In genomic region chr7:103989785-103990775, GRCh38 we compare ENCODE assay signal across 8 cellular contexts. TPM values are rescaled to one million over a fixed set of nuclear protein-coding genes. Genes with fewer than 3 reads are reported as not detected.
A peak's percentile ranks its signal among the peaks of the same experiment; 100 is the strongest.
DNase-seq lines count a peak whose midpoint lies in the region; ATAC-seq and TF ChIP-seq lines count a peak whose summit lies in the region.

No MANE protein-coding gene starts in this region.

- DNase-seq in NCI-H1105 (lab: John Stamatoyannopoulos, UW), result peak; percentile 28
- peak; percentile 3 for DNase-seq in activated CD8-positive, alpha-beta T cell treated with anti-CD3 and anti-CD28 coated beads for 36 hours
- no peak for DNase-seq in right atrium auricular region (ENCODE audit: low spot score)
- DNase-seq in sigmoid colon, result no peak

- H3K9me3 ChIP-seq in ES-I3 (ENCODE audit: control insufficient read depth, insufficient read depth, low read length), result no peaks in the 10 kb centered on the region
- H3K9me3 ChIP-seq in right atrium auricular region, result no peaks in the 10 kb centered on the region
- H3K9me3 ChIP-seq in sigmoid colon, result no peaks in the 10 kb centered on the region

- 0 out of 2 replicates have a peak, but pooled peaks cover 2% of the 10 kb centered on the region for H3K4me1 ChIP-seq in ES-I3 (ENCODE audit: insufficient read depth, low read length)
- peaks cover 0 to 23% of the 10 kb centered on the region in 2 donors for H3K4me1 ChIP-seq in right atrium auricular region
- H3K4me1 ChIP-seq in sigmoid colon, result peaks cover 0 to 20% (median 18%) of the 10 kb centered on the region in 4 donors

- intact Hi-C loops in activated CD8-positive, alpha-beta T cell treated with anti-CD3 and anti-CD28 coated beads for 36 hours (cut with micrococcal nuclease), result no loop called here
- intact Hi-C loops in sigmoid colon (cut with DNase I), result no loop called here

- no peaks in the 10 kb centered on the region for H3K36me3 Mint-ChIP-seq in activated CD8-positive, alpha-beta T cell treated with anti-CD3 and anti-CD28 coated beads for 36 hours (ENCODE audit: low read depth)

- H3K9ac ChIP-seq in ES-I3 (ENCODE audit: low read depth, low read length), result peak overlapping the region; percentile 52

- 2% methylated on average over 82 of the region's 82 CpGs for WGBS in sigmoid colon, 2 donors

- H3K27me3 ChIP-seq in right atrium auricular region (peaks cover 7 to 11% of the 10 kb centered on the region in 2 donors), sigmoid colon (peaks cover 4 to 49% (median 23%) of the 10 kb centered on the region in 3 donors)

- H3K27ac ChIP-seq in right atrium auricular region, result no peak overlapping the region
- H3K27ac ChIP-seq in sigmoid colon, result no peak overlapping the region

- ATAC-seq in activated CD8-positive, alpha-beta T cell treated with anti-CD3 and anti-CD28 coated beads for 36 hours, result no peak
- ATAC-seq in HG03159 (IDR thresholded peaks at IDR 0.05; ENCODE audit: unreplicated experiment), result no peak
- no peak for ATAC-seq in HG03135 (IDR thresholded peaks at IDR 0.05; ENCODE audit: unreplicated experiment)
- ATAC-seq in HG03520 (IDR thresholded peaks at IDR 0.05; ENCODE audit: unreplicated experiment), result no peak

- H3K27ac Mint-ChIP-seq in activated CD8-positive, alpha-beta T cell treated with anti-CD3 and anti-CD28 coated beads for 36 hours, result no peak overlapping the region

- no peak for TF ChIP-seq EP300 in sigmoid colon (IDR thresholded peaks at IDR 0.05)

- H3K9me3 Mint-ChIP-seq in activated CD8-positive, alpha-beta T cell treated with anti-CD3 and anti-CD28 coated beads for 36 hours, result no peaks in the 10 kb centered on the region

- CTCF ChIA-PET in activated CD8-positive, alpha-beta T cell treated with anti-CD3 and anti-CD28 coated beads for 36 hours (lab: Charles Lee), result no interaction called here

- peaks cover 41% of the 10 kb centered on the region for H3K27me3 Mint-ChIP-seq in activated CD8-positive, alpha-beta T cell treated with anti-CD3 and anti-CD28 coated beads for 36 hours

- no peak for TF ChIP-seq CTCF in activated CD8-positive, alpha-beta T cell treated with anti-CD3 and anti-CD28 coated beads for 36 hours (IDR thresholded peaks at IDR 0.05)
- TF ChIP-seq CTCF in right atrium auricular region (IDR thresholded peaks at IDR 0.05) (no peak), sigmoid colon (IDR thresholded peaks at IDR 0.05) (no peak)

- H3K36me3 ChIP-seq in ES-I3 (ENCODE audit: insufficient read depth, low read length) (no peaks in the 10 kb centered on the region), right atrium auricular region (no peaks in the 10 kb centered on the region), sigmoid colon (no peaks in the 10 kb centered on the region)

- peak overlapping the region; percentile 24 for H3K4me3 Mint-ChIP-seq in activated CD8-positive, alpha-beta T cell treated with anti-CD3 and anti-CD28 coated beads for 36 hours

- H3K4me3 ChIP-seq in right atrium auricular region, result peak overlapping the region; percentile 27 to 51
- peak overlapping the region; percentile 27 to 54 (median 44) for H3K4me3 ChIP-seq in sigmoid colon

- POLR2A ChIA-PET in activated CD8-positive, alpha-beta T cell treated with anti-CD3 and anti-CD28 coated beads for 36 hours (lab: Charles Lee), result no interaction called here

- TF ChIP-seq POLR2A in sigmoid colon (IDR thresholded peaks at IDR 0.05), result no peak

- H3K4me1 Mint-ChIP-seq in activated CD8-positive, alpha-beta T cell treated with anti-CD3 and anti-CD28 coated beads for 36 hours (ENCODE audit: low read depth), result peaks cover 5% of the 10 kb centered on the region

RNA-seq across cellular contexts. Expression of gene RELN, which starts 0.6 kb away (rescaled TPM):
- total RNA-seq in activated CD8-positive, alpha-beta T cell treated with anti-CD3 and anti-CD28 coated beads for 36 hours, result not detected
- total RNA-seq in right atrium auricular region (1 to 10 TPM; 6.9 to 8.0 TPM), sigmoid colon (1 to 10 TPM; 3.5 to 9.2 (median 6.2) TPM)
- polyA plus RNA-seq in sigmoid colon, result 1 to 10 TPM in 1 of 3 donors, under 1 TPM in 1, not detected in 1; under 0.01 to 2.4 TPM

Comparison
In these comparisons a context has a peak if more than half of its experiments do, and no peak if none do; other contexts are left out.
1. DNase-seq: peak in NCI-H1105 (single experiment) and activated CD8-positive, alpha-beta T cell treated with anti-CD3 and anti-CD28 coated beads for 36 hours (single experiment); none in right atrium auricular region (single experiment) and sigmoid colon (single experiment).
2. RNA of gene RELN, which starts 0.6 kb away (total RNA-seq): 6.9 to 8.0 TPM in right atrium auricular region and 3.5 to 9.2 TPM in sigmoid colon; not detected in activated CD8-positive, alpha-beta T cell treated with anti-CD3 and anti-CD28 coated beads for 36 hours; every median in the first group is over 4 times any median in the second.